In genomic region chr1:154171222-154171583, GRCh38 we compare ENCODE assay signal across 1 cellular context.
A peak's percentile ranks its signal among the peaks of the same experiment; 100 is the strongest.
TF ChIP-seq lines count a peak whose summit lies in the region.

No MANE protein-coding gene starts in this region.

TF ChIP-seq in K562, 482 proteins besides CTCF, POLR2A, EP300 and RAD21:
- TF ChIP-seq POLR2B (IDR thresholded peaks at IDR 0.05; ENCODE audit: low read depth, partially characterized antibody) (no peak), POLR2AphosphoS5 (IDR thresholded peaks at IDR 0.05; ENCODE audit: control insufficient read depth, insufficient read depth, low read depth, low read length) (peak; percentile 18; the same call in 1 of the 2 replicates), AFF1 (IDR thresholded peaks at IDR 0.05; ENCODE audit: low read depth in 1 of 2, partially characterized antibody in 2 of 2) (no peak), ZNF584 (CRISPR knock-in tag; IDR thresholded peaks at IDR 0.05; ENCODE audit: low read depth) (no peak)
- TF ChIP-seq, protein P1, sequence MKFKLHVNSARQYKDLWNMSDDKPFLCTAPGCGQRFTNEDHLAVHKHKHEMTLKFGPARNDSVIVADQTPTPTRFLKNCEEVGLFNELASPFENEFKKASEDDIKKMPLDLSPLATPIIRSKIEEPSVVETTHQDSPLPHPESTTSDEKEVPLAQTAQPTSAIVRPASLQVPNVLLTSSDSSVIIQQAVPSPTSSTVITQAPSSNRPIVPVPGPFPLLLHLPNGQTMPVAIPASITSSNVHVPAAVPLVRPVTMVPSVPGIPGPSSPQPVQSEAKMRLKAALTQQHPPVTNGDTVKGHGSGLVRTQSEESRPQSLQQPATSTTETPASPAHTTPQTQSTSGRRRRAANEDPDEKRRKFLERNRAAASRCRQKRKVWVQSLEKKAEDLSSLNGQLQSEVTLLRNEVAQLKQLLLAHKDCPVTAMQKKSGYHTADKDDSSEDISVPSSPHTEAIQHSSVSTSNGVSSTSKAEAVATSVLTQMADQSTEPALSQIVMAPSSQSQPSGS (CRISPR knock-in tag; IDR thresholded peaks at IDR 0.05): no peak
